ENCODE assay signal across 1 cellular context in the genomic region with DNA sequence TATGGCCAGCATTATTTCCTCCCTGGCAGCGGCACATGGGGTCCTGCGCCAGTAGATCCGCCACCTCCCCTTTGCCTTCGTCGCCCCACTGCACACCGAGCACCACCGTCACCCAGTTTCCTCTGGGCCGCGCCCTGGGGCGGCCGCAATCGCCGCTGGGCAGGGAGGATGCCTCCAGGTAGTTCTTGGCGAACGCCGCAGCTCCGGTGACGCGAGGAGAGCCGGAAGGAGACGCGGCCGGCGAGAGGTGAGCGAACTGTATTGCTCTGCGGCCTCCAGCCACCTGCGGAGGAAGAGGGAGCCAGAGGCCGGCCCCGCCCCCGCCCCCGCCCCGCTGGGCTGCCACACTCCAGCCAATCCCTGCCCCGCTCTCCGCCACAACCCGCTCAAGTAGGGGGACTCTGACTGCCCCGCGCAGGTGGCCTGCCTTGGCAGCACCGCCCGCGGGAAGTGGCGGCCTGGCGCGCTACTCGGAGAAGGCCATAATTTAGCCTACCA.
TF ChIP-seq lines count a peak whose summit lies in the region.

No MANE protein-coding gene starts in this region.

TF ChIP-seq in HepG2, 621 proteins besides CTCF, POLR2A, EP300 and RAD21:
- TF ChIP-seq ZNF660 (CRISPR knock-in tag; IDR thresholded peaks at IDR 0.05; ENCODE audit: borderline replicate concordance, low read depth) (no peak), HNF4A (CRISPR knock-in tag; IDR thresholded peaks at IDR 0.05) (no peak), TCF7 (IDR thresholded peaks at IDR 0.05; ENCODE audit: low read depth) (no peak), REPIN1 (CRISPR knock-in tag; IDR thresholded peaks at IDR 0.05; ENCODE audit: borderline replicate concordance, low read depth) (no peak), ZEB1 (IDR thresholded peaks at IDR 0.05; ENCODE audit: insufficient replicate concordance, low read depth) (no peak), ZBTB43 (CRISPR knock-in tag; conservative IDR thresholded peaks at IDR 0.05) (no peak), ZNF550 (CRISPR knock-in tag; IDR thresholded peaks at IDR 0.05; ENCODE audit: borderline replicate concordance) (no peak), HMG20B (CRISPR knock-in tag; conservative IDR thresholded peaks at IDR 0.05) (no peak), ADNP (CRISPR knock-in tag; IDR thresholded peaks at IDR 0.05) (no peak), SMC3 (IDR thresholded peaks at IDR 0.05; ENCODE audit: low read length) (no peak), RBM22 (optimal IDR thresholded peaks at IDR 0.05; ENCODE audit: low read length) (no peak), DNMT3B (CRISPR knock-in tag; conservative IDR thresholded peaks at IDR 0.05) (no peak), FOXA3 (CRISPR knock-in tag; IDR thresholded peaks at IDR 0.05) (no peak), ZFYVE20 (CRISPR knock-in tag; IDR thresholded peaks at IDR 0.05; ENCODE audit: borderline replicate concordance, low read depth) (no peak), ZBTB7B (CRISPR knock-in tag; IDR thresholded peaks at IDR 0.05) (no peak), RBFOX2 (IDR thresholded peaks at IDR 0.05; ENCODE audit: low read depth, low read length) (no peak), ZNF460 (CRISPR knock-in tag; IDR thresholded peaks at IDR 0.05; ENCODE audit: borderline replicate concordance) (no peak), MTF1 (CRISPR knock-in tag; IDR thresholded peaks at IDR 0.05) (no peak)
- TF ChIP-seq, protein P1, sequence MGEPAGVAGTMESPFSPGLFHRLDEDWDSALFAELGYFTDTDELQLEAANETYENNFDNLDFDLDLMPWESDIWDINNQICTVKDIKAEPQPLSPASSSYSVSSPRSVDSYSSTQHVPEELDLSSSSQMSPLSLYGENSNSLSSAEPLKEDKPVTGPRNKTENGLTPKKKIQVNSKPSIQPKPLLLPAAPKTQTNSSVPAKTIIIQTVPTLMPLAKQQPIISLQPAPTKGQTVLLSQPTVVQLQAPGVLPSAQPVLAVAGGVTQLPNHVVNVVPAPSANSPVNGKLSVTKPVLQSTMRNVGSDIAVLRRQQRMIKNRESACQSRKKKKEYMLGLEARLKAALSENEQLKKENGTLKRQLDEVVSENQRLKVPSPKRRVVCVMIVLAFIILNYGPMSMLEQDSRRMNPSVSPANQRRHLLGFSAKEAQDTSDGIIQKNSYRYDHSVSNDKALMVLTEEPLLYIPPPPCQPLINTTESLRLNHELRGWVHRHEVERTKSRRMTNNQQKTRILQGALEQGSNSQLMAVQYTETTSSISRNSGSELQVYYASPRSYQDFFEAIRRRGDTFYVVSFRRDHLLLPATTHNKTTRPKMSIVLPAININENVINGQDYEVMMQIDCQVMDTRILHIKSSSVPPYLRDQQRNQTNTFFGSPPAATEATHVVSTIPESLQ (CRISPR knock-in tag; conservative IDR thresholded peaks at IDR 0.05), result no peak
- TF ChIP-seq, protein P2, sequence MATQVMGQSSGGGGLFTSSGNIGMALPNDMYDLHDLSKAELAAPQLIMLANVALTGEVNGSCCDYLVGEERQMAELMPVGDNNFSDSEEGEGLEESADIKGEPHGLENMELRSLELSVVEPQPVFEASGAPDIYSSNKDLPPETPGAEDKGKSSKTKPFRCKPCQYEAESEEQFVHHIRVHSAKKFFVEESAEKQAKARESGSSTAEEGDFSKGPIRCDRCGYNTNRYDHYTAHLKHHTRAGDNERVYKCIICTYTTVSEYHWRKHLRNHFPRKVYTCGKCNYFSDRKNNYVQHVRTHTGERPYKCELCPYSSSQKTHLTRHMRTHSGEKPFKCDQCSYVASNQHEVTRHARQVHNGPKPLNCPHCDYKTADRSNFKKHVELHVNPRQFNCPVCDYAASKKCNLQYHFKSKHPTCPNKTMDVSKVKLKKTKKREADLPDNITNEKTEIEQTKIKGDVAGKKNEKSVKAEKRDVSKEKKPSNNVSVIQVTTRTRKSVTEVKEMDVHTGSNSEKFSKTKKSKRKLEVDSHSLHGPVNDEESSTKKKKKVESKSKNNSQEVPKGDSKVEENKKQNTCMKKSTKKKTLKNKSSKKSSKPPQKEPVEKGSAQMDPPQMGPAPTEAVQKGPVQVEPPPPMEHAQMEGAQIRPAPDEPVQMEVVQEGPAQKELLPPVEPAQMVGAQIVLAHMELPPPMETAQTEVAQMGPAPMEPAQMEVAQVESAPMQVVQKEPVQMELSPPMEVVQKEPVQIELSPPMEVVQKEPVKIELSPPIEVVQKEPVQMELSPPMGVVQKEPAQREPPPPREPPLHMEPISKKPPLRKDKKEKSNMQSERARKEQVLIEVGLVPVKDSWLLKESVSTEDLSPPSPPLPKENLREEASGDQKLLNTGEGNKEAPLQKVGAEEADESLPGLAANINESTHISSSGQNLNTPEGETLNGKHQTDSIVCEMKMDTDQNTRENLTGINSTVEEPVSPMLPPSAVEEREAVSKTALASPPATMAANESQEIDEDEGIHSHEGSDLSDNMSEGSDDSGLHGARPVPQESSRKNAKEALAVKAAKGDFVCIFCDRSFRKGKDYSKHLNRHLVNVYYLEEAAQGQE (IDR thresholded peaks at IDR 0.05; ENCODE audit: borderline replicate concordance in 1 of 2, low read depth in 1 of 2, low read length in 2 of 2), result no peak
TF ChIP-seq in HepG2: peak in this region for 0.
